ENCODE assay signal across 27 cellular contexts in the genomic region with DNA sequence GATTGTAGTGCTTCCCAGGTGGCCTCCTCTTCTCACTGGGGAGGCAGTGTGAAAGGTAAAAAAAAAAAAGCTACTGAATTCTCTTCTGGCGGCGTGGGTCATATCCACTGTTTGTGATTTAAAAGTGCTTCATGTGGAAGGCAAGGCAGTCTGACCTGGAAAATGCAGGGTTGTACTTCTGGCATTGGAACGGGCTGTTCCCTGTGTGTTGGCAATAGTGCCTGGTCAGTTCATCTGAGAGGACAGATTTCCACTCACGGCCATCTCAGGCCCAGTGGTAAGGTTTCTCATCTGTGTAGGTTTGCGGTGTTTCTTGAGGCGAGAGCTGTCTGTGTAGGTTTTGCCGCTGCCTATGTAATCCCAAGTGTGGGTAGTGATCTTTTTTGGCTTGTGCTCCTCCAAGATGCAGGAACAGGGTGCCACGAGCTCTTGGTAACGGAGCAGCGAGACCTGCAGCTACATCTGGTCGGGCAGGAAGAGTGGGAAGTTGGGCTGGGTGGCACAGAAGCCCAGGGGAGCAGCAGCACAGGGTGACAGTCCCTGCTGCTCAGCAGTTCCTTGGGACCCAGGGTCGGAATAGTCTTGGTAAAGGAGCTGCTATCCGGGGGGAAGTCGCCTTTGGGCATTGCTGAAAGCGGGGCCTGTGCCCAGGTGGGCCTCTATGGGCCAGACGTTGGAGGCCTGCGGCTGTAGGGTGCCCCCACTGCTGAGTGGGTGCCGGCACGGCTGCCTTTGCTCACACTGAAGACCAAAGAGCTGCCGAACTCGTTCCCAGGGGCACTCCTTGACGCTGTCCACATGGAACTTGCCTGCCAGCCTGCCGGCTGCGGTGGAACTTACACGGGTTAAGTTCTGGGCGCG. TPM values are rescaled to one million over a fixed set of nuclear protein-coding genes. Genes with fewer than 3 reads are reported as not detected.
DNase-seq lines count a peak whose midpoint lies in the region; ATAC-seq and TF ChIP-seq lines count a peak whose summit lies in the region.
"Had no signal": no experiment of that assay in that cellular context is flagged by ENCODE, and none has a peak within 500 bp of the region (broad histone marks: within the 10 kb centered on the region; RNA-seq: fewer than 3 reads in every experiment).

No MANE protein-coding gene starts in this region.

- H3K18ac ChIP-seq in IMR-90 (ENCODE audit: low read depth, low read length), result no peak overlapping the region
- no peak overlapping the region for H3K18ac ChIP-seq in mesendoderm (ENCODE audit: low read length)

- H3K9me1 ChIP-seq in IMR-90 (ENCODE audit: insufficient read depth, low read length), result peaks cover 9% of the 10 kb centered on the region

- H4K8ac ChIP-seq in IMR-90 (ENCODE audit: low read depth in 2 of 2, low read length in 2 of 2) (no peak overlapping the region), mesendoderm (ENCODE audit: low read depth, low read length) (no peak overlapping the region)

- H3K79me1 ChIP-seq in IMR-90 (ENCODE audit: low read depth in 1 of 2, low read length in 2 of 2) (peaks cover 12 to 42% of the 10 kb centered on the region in 2 experiments), mesendoderm (ENCODE audit: low read length) (peaks cover 9% of the 10 kb centered on the region)

- no peak for TF ChIP-seq CTCF in IMR-90 (conservative IDR thresholded peaks at IDR 0.05; ENCODE audit: low read depth, low read length)
- TF ChIP-seq CTCF in thoracic aorta (IDR thresholded peaks at IDR 0.05), result no peak
- TF ChIP-seq CTCF in smooth muscle cell (IDR thresholded peaks at IDR 0.05; ENCODE audit: borderline replicate concordance, insufficient read depth, poor library complexity, severe bottlenecking), result no peak

- H3K4me3 ChIP-seq in IMR-90 (ENCODE audit: insufficient read depth, low read depth, low read length) (no peak overlapping the region), mesendoderm (ENCODE audit: low read length) (no peak overlapping the region), thoracic aorta (no peak overlapping the region), smooth muscle cell (no peak overlapping the region)
- H3K4me3 ChIP-seq: BLaER1, colonic mucosa, left lung, mucosa of descending colon, PC-9, thyroid gland had no signal

- H3K27ac ChIP-seq in IMR-90 (ENCODE audit: insufficient read depth, low read length), result no peak overlapping the region
- peak overlapping the region; percentile 0 for H3K27ac ChIP-seq in caudate nucleus (ENCODE audit: low read depth, low read length)
- H3K27ac ChIP-seq in mesendoderm (ENCODE audit: low read depth, low read length), result no peak overlapping the region
- H3K27ac ChIP-seq in thoracic aorta, result peak overlapping the region; percentile 30 to 69
- H3K27ac ChIP-seq in smooth muscle cell (ENCODE audit: low read depth), result no peak overlapping the region
- H3K27ac ChIP-seq: BLaER1, colonic mucosa, PC-9, thyroid gland had no signal

- H3K56ac ChIP-seq in IMR-90 (ENCODE audit: extremely low read depth, insufficient read depth, low read length) (no peak overlapping the region), mesendoderm (ENCODE audit: low read length) (peak overlapping the region; percentile 42)

- no peak overlapping the region for H4K91ac ChIP-seq in IMR-90 (ENCODE audit: insufficient read depth, low read depth, low read length)

- H3K4me2 ChIP-seq in IMR-90 (ENCODE audit: low read depth, low read length) (no peak overlapping the region), mesendoderm (ENCODE audit: low read length) (no peak overlapping the region), smooth muscle cell (no peak overlapping the region)
- H3K4me2 ChIP-seq: BLaER1, PC-9 had no signal

- no peak for TF ChIP-seq RAD21 in IMR-90 (IDR thresholded peaks at IDR 0.05; ENCODE audit: low read length)

- no peak overlapping the region for H2BK5ac ChIP-seq in IMR-90 (ENCODE audit: low read depth, low read length, poor library complexity, severe bottlenecking)
- H2BK5ac ChIP-seq in mesendoderm (ENCODE audit: low read length), result no peak overlapping the region

- H2AK5ac ChIP-seq in IMR-90 (ENCODE audit: low read depth, low read length) (no peak overlapping the region), mesendoderm (ENCODE audit: low read length) (no peak overlapping the region)

- no peak for ATAC-seq in IMR-90 (ENCODE audit: low read depth)
- ATAC-seq in thoracic aorta (ENCODE audit: insufficient number of reproducible peaks, low FRiP score, low read depth), result peak; percentile 49
- no peak for ATAC-seq in T-helper 17 cell
- ATAC-seq: activated CD4-positive, CD25-positive, alpha-beta regulatory T cell treated with anti-CD3 and anti-CD28 coated beads, Interleukin-2, amount 50 U/mL, for 24 hours; left lung; mucosa of descending colon; natural killer cell; SK-N-SH treated with all-trans-retinoic acid at 6 μM for 48 hours had no signal

- H3K23ac ChIP-seq in IMR-90 (ENCODE audit: low read depth, low read length), result no peak overlapping the region
- no peak overlapping the region for H3K23ac ChIP-seq in mesendoderm (ENCODE audit: low read length)

- no peak overlapping the region for H3K14ac ChIP-seq in IMR-90 (replicated peaks; ENCODE audit: low read depth, low read length)

- H3K27me3 ChIP-seq in IMR-90 (ENCODE audit: control insufficient read depth, insufficient read depth, low read length), result no peaks in the 10 kb centered on the region
- H3K27me3 ChIP-seq in mesendoderm (ENCODE audit: insufficient read depth, low read length, poor library complexity), result no peaks in the 10 kb centered on the region
- H3K27me3 ChIP-seq in thoracic aorta (replicated peaks; ENCODE audit: insufficient read depth), result no peaks in the 10 kb centered on the region
- H3K27me3 ChIP-seq in smooth muscle cell (ENCODE audit: low read depth), result no peaks in the 10 kb centered on the region
- H3K27me3 ChIP-seq: BLaER1, colonic mucosa, left lung, thyroid gland had no signal

- H3K27me3 Mint-ChIP-seq in T-helper 17 cell, result no peaks in the 10 kb centered on the region
- H3K27me3 Mint-ChIP-seq: activated naive CD4-positive, alpha-beta T cell treated with anti-CD3 and anti-CD28 coated beads, Interleukin-2, amount 50 U/mL, for 24 hours; stimulated activated naive CD8-positive, alpha-beta T cell treated with anti-CD3 and anti-CD28 coated beads, Interleukin-15, Interleukin-2, amounts not matched to agents 100 ng/mL and 50 ng/mL, for 24 hours had no signal

- CTCF ChIA-PET in IMR-90 (lab: Yijun Ruan, JAX), result interaction anchor here (1.0 to 1.2 kb wide), 2 partner anchors 8 to 25 kb away, joined by 3 read pairs; no protein-coding TSS in a partner anchor

- no peak overlapping the region for H3K27ac Mint-ChIP-seq in T-helper 17 cell
- H3K27ac Mint-ChIP-seq: activated naive CD4-positive, alpha-beta T cell treated with anti-CD3 and anti-CD28 coated beads, Interleukin-2, amount 50 U/mL, for 24 hours; natural killer cell; stimulated activated naive CD8-positive, alpha-beta T cell treated with anti-CD3 and anti-CD28 coated beads, Interleukin-15, Interleukin-2, amounts not matched to agents 100 ng/mL and 50 ng/mL, for 24 hours; T-helper 1 cell treated with Interleukin-12 subunit alpha and Interleukin-12 subunit beta and Interleukin-4 antibody, amounts not matched to agents 30 μg/mL and 1 μg/mL, for 36 hours had no signal

- dilution Hi-C loops in IMR-90 (cut with HindIII; ENCODE audit: low sequenced_read_pairs, unreplicated experiment), result no loop called here

- H3K36me3 ChIP-seq in IMR-90 (ENCODE audit: control insufficient read depth, insufficient read depth, low read length), result no peaks in the 10 kb centered on the region
- no peaks in the 10 kb centered on the region for H3K36me3 ChIP-seq in mesendoderm (ENCODE audit: control insufficient read depth, insufficient read depth, low read length)
- no peaks in the 10 kb centered on the region for H3K36me3 ChIP-seq in thoracic aorta
- no peaks in the 10 kb centered on the region for H3K36me3 ChIP-seq in smooth muscle cell (ENCODE audit: low read depth)
- H3K36me3 ChIP-seq: colonic mucosa, left lung, thyroid gland had no signal

- H2BK15ac ChIP-seq in IMR-90 (ENCODE audit: low read depth, low read length), result no peak overlapping the region
- H2BK15ac ChIP-seq in mesendoderm (replicated peaks; ENCODE audit: low read depth), result no peak overlapping the region

- no peak overlapping the region for H2AFZ ChIP-seq in IMR-90 (replicated peaks; ENCODE audit: low read length, poor library complexity)
- no peak overlapping the region for H2AFZ ChIP-seq in smooth muscle cell (ENCODE audit: low read depth)
- H2AFZ ChIP-seq: PC-9 had no signal

- no peaks in the 10 kb centered on the region for H3K36me3 Mint-ChIP-seq in T-helper 17 cell (ENCODE audit: low read depth)

- H3K4me1 ChIP-seq in IMR-90 (ENCODE audit: control insufficient read depth, insufficient read depth, low read length), result no peaks in the 10 kb centered on the region
- H3K4me1 ChIP-seq in mesendoderm (ENCODE audit: control insufficient read depth, low read depth, low read length), result no peaks in the 10 kb centered on the region
- peaks cover 8 to 46% of the 10 kb centered on the region in 2 donors for H3K4me1 ChIP-seq in thoracic aorta (ENCODE audit: control insufficient read depth in 1 of 2, low read depth in 2 of 2)
- H3K4me1 ChIP-seq in smooth muscle cell (ENCODE audit: low read depth), result no peaks in the 10 kb centered on the region
- H3K4me1 ChIP-seq: colonic mucosa, thyroid gland had no signal

- TF ChIP-seq POLR2A in IMR-90 (IDR thresholded peaks at IDR 0.05; ENCODE audit: low read depth, low read length), result no peak

- WGBS in IMR-90 (ENCODE audit: extremely low coverage in 2 of 2, insufficient read length in 1 of 2), 2 experiments, result 96% methylated on average over 17 of the region's 27 CpGs; no CpG with 5 or more reads in 1 of the 2 experiments
- WGBS in mesendoderm (ENCODE audit: extremely low coverage, insufficient coverage, low lambda C conversion rate), result no CpG with 5 or more reads among the region's 27 CpGs
- WGBS in smooth muscle cell (ENCODE audit: low lambda C conversion rate), result 94% methylated on average over 23 of the region's 27 CpGs

- H2BK20ac ChIP-seq in IMR-90 (ENCODE audit: low read depth, low read length), result no peak overlapping the region

- no peak overlapping the region for H2BK120ac ChIP-seq in IMR-90 (ENCODE audit: low read depth, low read length)
- no peak overlapping the region for H2BK120ac ChIP-seq in mesendoderm (ENCODE audit: low read depth, low read length)

- peaks cover 3% of the 10 kb centered on the region; the same call in 1 of the 2 replicates for H3K9me3 ChIP-seq in IMR-90 (ENCODE audit: control insufficient read depth, insufficient read depth, low read length)
- peaks cover 7% of the 10 kb centered on the region for H3K9me3 ChIP-seq in thoracic aorta
- no peaks in the 10 kb centered on the region for H3K9me3 ChIP-seq in smooth muscle cell (replicated peaks; ENCODE audit: low read depth)
- peaks cover 6% of the 10 kb centered on the region for H3K9me3 ChIP-seq in T-helper 17 cell (ENCODE audit: control insufficient read depth, low read length, poor library complexity, severe bottlenecking)
- H3K9me3 ChIP-seq: colonic mucosa, thyroid gland had no signal

- intact Hi-C loops in IMR-90 (cut with micrococcal nuclease), result no loop called here

- in situ Hi-C loops in IMR-90 (cut with MboI; ENCODE audit: low sequenced_read_pairs), result no loop called here

- no peak overlapping the region for H3K4ac ChIP-seq in IMR-90 (ENCODE audit: low read depth, low read length)
- H3K4ac ChIP-seq in mesendoderm (ENCODE audit: low read depth, low read length), result no peak overlapping the region

- no TSS peak for BruUV-seq in IMR-90 (replicated peaks; lab: Mats Ljungman, UMichigan)

- peaks cover 20% of the 10 kb centered on the region for H3K4me1 Mint-ChIP-seq in T-helper 17 cell

- no peaks in the 10 kb centered on the region for H3F3A ChIP-seq in smooth muscle cell (ENCODE audit: low read depth)

- H4K20me1 ChIP-seq in IMR-90 (ENCODE audit: insufficient read depth, low read length), result peaks cover 3% of the 10 kb centered on the region
- H4K20me1 ChIP-seq in smooth muscle cell (ENCODE audit: low read depth), result no peaks in the 10 kb centered on the region

- DNase-seq in IMR-90 (no peak), caudate nucleus (lab: John Stamatoyannopoulos, UW) (peak in 5 of 61 donors; percentile 1 to 31 (median 8)), mesendoderm (no peak), thoracic aorta (ENCODE audit: low spot score) (no peak), smooth muscle cell (lab: John Stamatoyannopoulos, UW; ENCODE audit: unreplicated experiment) (no peak), T-helper 17 cell (no peak)
- no peak for DNase-seq in effector CD8-positive, alpha-beta T cell (lab: John Stamatoyannopoulos, UW)
- DNase-seq: activated CD4-positive, alpha-beta T cell treated with anti-CD3 and anti-CD28 coated beads, Interleukin-2, amount 50 U/mL, for 48 hours; activated CD8-positive, alpha-beta memory T cell treated with anti-CD3 and anti-CD28 coated beads, Interleukin-2, amount 50 U/mL, for 48 hours; colonic mucosa; DMS153; effector memory CD4-positive, alpha-beta T cell; HCEC 1CT; mucosa of descending colon; natural killer cell; NCI-H146; NCI-H2107; occipital lobe; PC-9; thyroid gland had no signal

- H4K5ac ChIP-seq in IMR-90 (ENCODE audit: low read depth, low read length) (no peak overlapping the region), mesendoderm (ENCODE audit: low read length) (no peak overlapping the region)

- H3K79me2 ChIP-seq in mesendoderm (ENCODE audit: control insufficient read depth, insufficient read depth, low read length) (peaks cover 66% of the 10 kb centered on the region), smooth muscle cell (ENCODE audit: low read depth) (peaks cover 97% of the 10 kb centered on the region)

- no peak overlapping the region for H3K9ac ChIP-seq in IMR-90 (ENCODE audit: low read depth, low read length)
- H3K9ac ChIP-seq in mesendoderm (ENCODE audit: low read length), result no peak overlapping the region
- H3K9ac ChIP-seq in smooth muscle cell (ENCODE audit: low read depth), result no peak overlapping the region
- H3K9ac ChIP-seq: BLaER1 had no signal

- peak overlapping the region; percentile 9 for H2AK9ac ChIP-seq in IMR-90 (replicated peaks; ENCODE audit: low read depth, low read length, poor library complexity)

- H3K4me3 Mint-ChIP-seq in T-helper 17 cell, result no peak overlapping the region
- H3K4me3 Mint-ChIP-seq: activated naive CD4-positive, alpha-beta T cell treated with anti-CD3 and anti-CD28 coated beads, Interleukin-2, amount 50 U/mL, for 24 hours; natural killer cell; stimulated activated naive CD8-positive, alpha-beta T cell treated with anti-CD3 and anti-CD28 coated beads, Interleukin-15, Interleukin-2, amounts not matched to agents 100 ng/mL and 50 ng/mL, for 24 hours; T-helper 1 cell treated with Interleukin-12 subunit alpha and Interleukin-12 subunit beta and Interleukin-4 antibody, amounts not matched to agents 30 μg/mL and 1 μg/mL, for 36 hours had no signal

- POLR2A ChIA-PET in IMR-90 (lab: Charles Lee; ENCODE audit: unreplicated experiment), result no interaction called here

RNA-seq across cellular contexts. Expression of a gene that starts 11.2 kb away (rescaled TPM):
- total RNA-seq in IMR-90 (2012; rRNA removed), result 13.8 and 14.7 TPM in 2 replicates
- 11.4 and 12.3 TPM in 2 replicates for polyA plus RNA-seq in IMR-90 (2012; rRNA removed)
- 5.9 and 6.8 TPM in 2 replicates for polyA plus RNA-seq in IMR-90 (2012; cell fraction: cytosol; rRNA removed)
- polyA plus RNA-seq in IMR-90 (2012; cell fraction: nucleus; rRNA removed; ENCODE audit: low replicate concordance), result 5.6 and 7.6 TPM in 2 replicates
- 39.6 TPM for polyA plus RNA-seq in mesendoderm (2013, experiment 1 of 2)
- polyA plus RNA-seq in mesendoderm (2013, experiment 2 of 2), result 38.6 TPM
- 10 to 100 TPM; 29.6 to 62.2 TPM for total RNA-seq in thoracic aorta
- 7.9 and 11.1 TPM in 2 replicates for total RNA-seq in smooth muscle cell
- 5.8 and 7.9 TPM in 2 replicates for polyA plus RNA-seq in smooth muscle cell
- 10 to 100 TPM; 23.5 to 28.1 TPM for total RNA-seq in T-helper 17 cell

Comparison
In these comparisons a context has a peak if more than half of its experiments do, and no peak if none do; other contexts are left out.
1. H3K27ac ChIP-seq: peak in caudate nucleus (single experiment) and thoracic aorta (2 of 2); none in IMR-90 (single experiment), mesendoderm (single experiment) and smooth muscle cell (single experiment).